Comparison of ENCODE assay signal across 15 cellular contexts in the genomic region with DNA sequence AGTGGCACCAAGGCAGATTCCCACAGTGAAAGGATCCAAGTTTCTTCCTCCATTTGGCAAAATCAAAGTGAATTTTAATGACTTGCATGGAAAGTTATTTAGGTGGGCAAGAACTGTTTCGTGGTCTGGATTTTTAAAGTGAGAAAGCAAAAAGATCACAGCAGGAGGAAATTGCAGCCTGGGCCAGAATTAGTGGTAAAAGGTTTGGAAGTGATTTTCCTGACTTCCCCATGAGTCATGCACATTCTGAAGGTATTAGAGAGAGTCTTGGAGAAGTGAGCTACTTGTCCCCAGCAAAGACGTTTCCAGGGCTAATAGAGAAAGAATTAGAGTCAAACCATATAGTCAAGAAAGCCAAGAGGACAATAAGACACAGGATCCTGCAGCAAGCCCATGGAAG.
DNase-seq lines count a peak whose midpoint lies in the region; ATAC-seq and TF ChIP-seq lines count a peak whose summit lies in the region.
"Had no signal": no experiment of that assay in that cellular context is flagged by ENCODE, and none has a peak within 500 bp of the region (broad histone marks: within the 10 kb centered on the region; RNA-seq: fewer than 3 reads in every experiment).

No MANE protein-coding gene starts in this region.

- H4K20me1 ChIP-seq in PC-3 (ENCODE audit: low read length) = no peaks in the 10 kb centered on the region

- H3F3A ChIP-seq in PC-3 (ENCODE audit: low read length, unreplicated experiment) = no peaks in the 10 kb centered on the region

- no peak overlapping the region for H3K27ac ChIP-seq in PC-3 (ENCODE audit: low read length)
- H3K27ac ChIP-seq in tibial artery = no peak overlapping the region
- H3K27ac ChIP-seq in right cardiac atrium (ENCODE audit: low read length) = no peak overlapping the region
- H3K27ac ChIP-seq: C4-2B, tibial nerve had no signal

- H3K27me3 ChIP-seq in PC-3 (ENCODE audit: low read length) (no peaks in the 10 kb centered on the region), neuron (ENCODE audit: insufficient read depth, low read length) (no peaks in the 10 kb centered on the region), tibial artery (no peaks in the 10 kb centered on the region), right cardiac atrium (ENCODE audit: control insufficient read depth, insufficient read depth) (no peaks in the 10 kb centered on the region)
- H3K27me3 ChIP-seq: tibial nerve had no signal

- no TSS peak for BruUV-seq in PC-3 (replicated peaks; lab: Mats Ljungman, UMichigan)

- intact Hi-C loops in PC-3 (cut with micrococcal nuclease) (no loop called here), tibial artery (cut with DNase I; ENCODE audit: low total_unique reads) (no loop called here), right cardiac atrium (cut with DNase I) (no loop called here)

- H3K9me2 ChIP-seq in PC-3 (replicated peaks; ENCODE audit: low read length) = no peaks in the 10 kb centered on the region

- H3K4me2 ChIP-seq in PC-3 (ENCODE audit: low read length) = no peak overlapping the region

- no peak overlapping the region for H3K9ac ChIP-seq in PC-3 (ENCODE audit: low read length)

- H3K36me3 ChIP-seq in PC-3 (ENCODE audit: low read depth, low read length) (no peaks in the 10 kb centered on the region), neuron (ENCODE audit: insufficient read depth, low read length) (no peaks in the 10 kb centered on the region), tibial artery (no peaks in the 10 kb centered on the region)
- H3K36me3 ChIP-seq: tibial nerve had no signal

- H3K4me1 ChIP-seq in PC-3 (ENCODE audit: insufficient read depth, low read length) = no peaks in the 10 kb centered on the region
- H3K4me1 ChIP-seq in neuron (ENCODE audit: insufficient read depth, low read length) = peaks cover 9% of the 10 kb centered on the region
- no peaks in the 10 kb centered on the region for H3K4me1 ChIP-seq in tibial artery
- H3K4me1 ChIP-seq in right cardiac atrium (ENCODE audit: control insufficient read depth, insufficient read depth, low read length) = no peaks in the 10 kb centered on the region
- H3K4me1 ChIP-seq: tibial nerve had no signal

- H3K4me3 ChIP-seq in PC-3 (ENCODE audit: low read length) (no peak overlapping the region), epithelial cell of esophagus (ENCODE audit: low read length) (no peak overlapping the region), neuron (ENCODE audit: low read length) (no peak overlapping the region), tibial artery (no peak overlapping the region), right cardiac atrium (ENCODE audit: low read length) (no peak overlapping the region)
- H3K4me3 ChIP-seq: tibial nerve had no signal

- POLR2A ChIA-PET in PC-3 (lab: Charles Lee; ENCODE audit: unreplicated experiment) = no interaction called here

- DNase-seq in ELR (ENCODE audit: low read depth) = peak; percentile 59
- peak; percentile 26 for DNase-seq in PC-3
- DNase-seq in epithelial cell of esophagus (ENCODE audit: low read depth) = peak; percentile 53
- no peak for DNase-seq in tibial artery
- no peak for DNase-seq in right cardiac atrium
- DNase-seq in NCI-H1694 (lab: John Stamatoyannopoulos, UW) = no peak
- no peak for DNase-seq in NCI-H2081 (lab: John Stamatoyannopoulos, UW)
- DNase-seq: activated CD4-positive, alpha-beta T cell treated with anti-CD3 and anti-CD28 coated beads, Interleukin-2, amount 50 U/mL, for 1 hour; anterior cingulate cortex; left colon; naive thymus-derived CD4-positive, alpha-beta T cell; stimulated activated CD4-positive, alpha-beta T cell treated with anti-CD3 and anti-CD28 coated beads, Interleukin-2, amount 100 ng/mL, for 24 hours had no signal

- H3K9me3 ChIP-seq in PC-3 (ENCODE audit: low read length) = no peaks in the 10 kb centered on the region
- no peaks in the 10 kb centered on the region for H3K9me3 ChIP-seq in neuron (ENCODE audit: low read length)
- H3K9me3 ChIP-seq in tibial artery = no peaks in the 10 kb centered on the region
- no peaks in the 10 kb centered on the region for H3K9me3 ChIP-seq in right cardiac atrium (ENCODE audit: control insufficient read depth, low read length)
- H3K9me3 ChIP-seq: tibial nerve had no signal

- no peak overlapping the region for H2AFZ ChIP-seq in PC-3 (ENCODE audit: low read length)
- H2AFZ ChIP-seq in neuron (ENCODE audit: low read depth, low read length) = peak overlapping the region; percentile 37

- peak; percentile 42; the same call in 1 of the 2 replicates for ATAC-seq in PC-3
- ATAC-seq in right cardiac atrium = no peak
- ATAC-seq: left colon; naive thymus-derived CD4-positive, alpha-beta T cell had no signal

- CTCF ChIA-PET in PC-3 (lab: Charles Lee) = no interaction called here

- H3K79me2 ChIP-seq in PC-3 (ENCODE audit: low read length) = no peaks in the 10 kb centered on the region

- TF ChIP-seq CTCF in PC-3 (conservative IDR thresholded peaks at IDR 0.05; ENCODE audit: low read depth, low read length) (no peak), epithelial cell of esophagus (IDR thresholded peaks at IDR 0.05; ENCODE audit: insufficient read depth, low read depth, low read length, missing control alignments) (no peak), tibial artery (IDR thresholded peaks at IDR 0.05) (no peak)

- WGBS in right cardiac atrium = 51% methylated on average over 2 of the region's 2 CpGs

Comparison
In these comparisons a context has a peak if more than half of its experiments do, and no peak if none do; other contexts are left out.
1. DNase-seq: peak in ELR (single experiment), PC-3 (single experiment) and epithelial cell of esophagus (single experiment); none in tibial artery (0 of 2), right cardiac atrium (0 of 3), NCI-H1694 (single experiment) and NCI-H2081 (0 of 2).